Comparison of ENCODE assay signal across 8 cellular contexts in genomic region chr5:33379757-33380156, GRCh38.
DNase-seq lines count a peak whose midpoint lies in the region; ATAC-seq and TF ChIP-seq lines count a peak whose summit lies in the region.

No MANE protein-coding gene starts in this region.

- TF ChIP-seq POLR2A in vagina (IDR thresholded peaks at IDR 0.05) (no peak), uterus (IDR thresholded peaks at IDR 0.05) (no peak)

- H3K27ac ChIP-seq in AG04450 (ENCODE audit: low read depth, low read length) (no peak overlapping the region), GM23338 (ENCODE audit: low read depth) (no peak overlapping the region), vagina (no peak overlapping the region), uterus (no peak overlapping the region)

- peaks cover 5% of the 10 kb centered on the region; the same call in 1 of the 2 replicates for H3K9me2 ChIP-seq in GM23338 (ENCODE audit: insufficient read depth)

- no peaks in the 10 kb centered on the region for H3K36me3 Mint-ChIP-seq in GM23338 (ENCODE audit: low read depth)

- CTCF ChIA-PET in AG04450 (lab: Charles Lee), result interaction anchor here (0.8 to 0.9 kb wide), 2 partner anchors 9 to 70 kb away, joined by 3 read pairs; no protein-coding TSS in a partner anchor

- H3K27me3 Mint-ChIP-seq in GM23338 (ENCODE audit: insufficient read depth, low read depth, poor library complexity), result no peaks in the 10 kb centered on the region

- peaks cover 13% of the 10 kb centered on the region for H3K9me3 Mint-ChIP-seq in GM23338

- peak; percentile 88 for ATAC-seq in GM23338
- ATAC-seq in left ventricle myocardium superior, result peak; percentile 53

- H3F3A ChIP-seq in GM23338 (replicated peaks; ENCODE audit: low read depth), result no peaks in the 10 kb centered on the region

- H3K4me3 ChIP-seq in AG04450 (ENCODE audit: low read depth, low read length) (no peak overlapping the region), GM23338 (no peak overlapping the region), vagina (no peak overlapping the region), uterus (no peak overlapping the region)

- no peak overlapping the region for H3K4me2 ChIP-seq in GM23338

- DNase-seq in AG04450 (ENCODE audit: low read depth, low spot score) (no peak), GM23338 (ENCODE audit: low spot score) (peak; percentile 93), RPMI7951 (ENCODE audit: low read depth) (peak; percentile 48), left ventricle myocardium superior (no peak), NCI-H2029 (lab: John Stamatoyannopoulos, UW) (no peak), vagina (ENCODE audit: extremely low spot score in 2 of 2) (no peak), T-helper 1 cell (no peak), uterus (no peak)

- no peaks in the 10 kb centered on the region for H3K9me3 ChIP-seq in AG04450 (ENCODE audit: control insufficient read depth, insufficient read depth, low read length)
- H3K9me3 ChIP-seq in vagina, result no peaks in the 10 kb centered on the region
- no peaks in the 10 kb centered on the region for H3K9me3 ChIP-seq in uterus

- H3K27me3 ChIP-seq in AG04450 (ENCODE audit: control insufficient read depth, insufficient read depth, low read length) (no peaks in the 10 kb centered on the region), GM23338 (ENCODE audit: insufficient read depth) (no peaks in the 10 kb centered on the region), vagina (no peaks in the 10 kb centered on the region), uterus (no peaks in the 10 kb centered on the region)

- H3K27ac Mint-ChIP-seq in GM23338, result no peak overlapping the region

- H3K4me3 Mint-ChIP-seq in GM23338, result no peak overlapping the region

- H3K79me2 ChIP-seq in GM23338 (replicated peaks; ENCODE audit: insufficient read depth), result no peaks in the 10 kb centered on the region

- intact Hi-C loops in left ventricle myocardium superior (cut with micrococcal nuclease), result no loop called here
- intact Hi-C loops in vagina (cut with DNase I), result no loop called here
- intact Hi-C loops in uterus (cut with DNase I; ENCODE audit: low total_unique reads), result no loop called here

- H3K36me3 ChIP-seq in GM23338 (ENCODE audit: insufficient read depth) (no peaks in the 10 kb centered on the region), vagina (no peaks in the 10 kb centered on the region), uterus (no peaks in the 10 kb centered on the region)

- H3K4me1 ChIP-seq in GM23338 (ENCODE audit: insufficient read depth), result no peaks in the 10 kb centered on the region
- H3K4me1 ChIP-seq in vagina, result no peaks in the 10 kb centered on the region
- H3K4me1 ChIP-seq in uterus, result no peaks in the 10 kb centered on the region

- H3K4me1 Mint-ChIP-seq in GM23338, result no peaks in the 10 kb centered on the region

- POLR2A ChIA-PET in AG04450 (lab: Yijun Ruan, JAX), result no interaction called here

- peak; percentile 50 for TF ChIP-seq CTCF in AG04450 (IDR thresholded peaks at IDR 0.05; ENCODE audit: low read depth, low read length)
- peak; percentile 89 to 96 for TF ChIP-seq CTCF in GM23338 (conservative IDR thresholded peaks at IDR 0.05; ENCODE audit: low read depth in 2 of 2)
- peak in 1 of 3 experiments; percentile 23 for TF ChIP-seq CTCF in vagina (IDR thresholded peaks at IDR 0.05)
- TF ChIP-seq CTCF in uterus (IDR thresholded peaks at IDR 0.05), result peak in 1 of 4 experiments; percentile 25

- H2AFZ ChIP-seq in GM23338, result peak overlapping the region; percentile 84; the same call in 1 of the 2 replicates

- no peaks in the 10 kb centered on the region for H4K20me1 ChIP-seq in GM23338 (replicated peaks; ENCODE audit: insufficient read depth)

TF ChIP-seq in GM23338, 12 proteins besides CTCF, POLR2A, EP300 and RAD21:
- no peak for TF ChIP-seq ZNF331 (CRISPR knock-in tag; IDR thresholded peaks at IDR 0.05; ENCODE audit: low read depth)
- peak; percentile 74; the same call in 1 of the 2 replicates for TF ChIP-seq ZNF114 (CRISPR knock-in tag; IDR thresholded peaks at IDR 0.05)
TF ChIP-seq in GM23338: peak in this region for 1.

Comparison
In these comparisons a context has a peak if more than half of its experiments do, and no peak if none do; other contexts are left out.
1. DNase-seq: peak in GM23338 (single experiment) and RPMI7951 (single experiment); none in AG04450 (single experiment), left ventricle myocardium superior (single experiment), NCI-H2029 (single experiment), vagina (0 of 2), T-helper 1 cell (0 of 5) and uterus (0 of 2).